In genomic region chr14:71206123-71206522, GRCh38 we compare ENCODE assay signal across 17 cellular contexts.
DNase-seq lines count a peak whose midpoint lies in the region; ATAC-seq and TF ChIP-seq lines count a peak whose summit lies in the region.
"Had no signal": no experiment of that assay in that cellular context is flagged by ENCODE, and none has a peak within 500 bp of the region (broad histone marks: within the 10 kb centered on the region; RNA-seq: fewer than 3 reads in every experiment).

No MANE protein-coding gene starts in this region.

- no peak overlapping the region for H3K4me3 Mint-ChIP-seq in activated T-helper 17 cell treated with anti-CD3 and anti-CD28 coated beads, Interleukin-2, amount 50 U/mL, for 72 hours

- H2BK120ac ChIP-seq in mesenchymal stem cell (ENCODE audit: low read depth, low read length), result no peak overlapping the region

- TF ChIP-seq CTCF in thoracic aorta (IDR thresholded peaks at IDR 0.05), result no peak

- H3K27me3 ChIP-seq in mesenchymal stem cell (ENCODE audit: control insufficient read depth in 1 of 2, insufficient read depth in 1 of 2, low read length in 2 of 2) (peaks cover 0 to 24% of the 10 kb centered on the region in 2 experiments), thoracic aorta (replicated peaks; ENCODE audit: insufficient read depth) (no peaks in the 10 kb centered on the region), H7 (ENCODE audit: control insufficient read depth, insufficient read depth, low read length) (no peaks in the 10 kb centered on the region; the same call in 1 of the 2 replicates)

- H3K79me1 ChIP-seq in mesenchymal stem cell (replicated peaks; ENCODE audit: low read length, poor library complexity, severe bottlenecking), result no peaks in the 10 kb centered on the region

- H3K9me3 ChIP-seq in mesenchymal stem cell (ENCODE audit: control insufficient read depth, low read length), result no peaks in the 10 kb centered on the region
- H3K9me3 ChIP-seq in thoracic aorta, result no peaks in the 10 kb centered on the region

- no peak overlapping the region for H2AFZ ChIP-seq in mesenchymal stem cell (ENCODE audit: low read depth, low read length)

- no peak overlapping the region for H3K23ac ChIP-seq in mesenchymal stem cell (ENCODE audit: low read length in 2 of 2)

- peaks cover 7% of the 10 kb centered on the region for H3K9me3 Mint-ChIP-seq in activated T-helper 17 cell treated with anti-CD3 and anti-CD28 coated beads, Interleukin-2, amount 50 U/mL, for 72 hours

- H3K36me3 Mint-ChIP-seq in activated T-helper 17 cell treated with anti-CD3 and anti-CD28 coated beads, Interleukin-2, amount 50 U/mL, for 72 hours (ENCODE audit: low read depth), result no peaks in the 10 kb centered on the region

- peak overlapping the region; percentile 64 for H3K9ac ChIP-seq in mesenchymal stem cell (ENCODE audit: low read length)

- H3K4me1 Mint-ChIP-seq in activated T-helper 17 cell treated with anti-CD3 and anti-CD28 coated beads, Interleukin-2, amount 50 U/mL, for 72 hours, result no peaks in the 10 kb centered on the region

- H3K27ac Mint-ChIP-seq in activated T-helper 17 cell treated with anti-CD3 and anti-CD28 coated beads, Interleukin-2, amount 50 U/mL, for 72 hours, result no peak overlapping the region

- H2BK5ac ChIP-seq in mesenchymal stem cell (ENCODE audit: low read depth, low read length, poor library complexity, severe bottlenecking), result no peak overlapping the region

- no peak overlapping the region for H3K14ac ChIP-seq in mesenchymal stem cell (ENCODE audit: low read length in 2 of 2)

- no peak overlapping the region for H2AK5ac ChIP-seq in mesenchymal stem cell (ENCODE audit: low read length, severe bottlenecking)

- H3K4me2 ChIP-seq in mesenchymal stem cell (ENCODE audit: low read length, poor library complexity, severe bottlenecking), result no peak overlapping the region

- H4K91ac ChIP-seq in mesenchymal stem cell (ENCODE audit: low read length), result no peak overlapping the region

- H3K4me1 ChIP-seq in mesenchymal stem cell (ENCODE audit: control insufficient read depth, insufficient read depth, low read depth, low read length) (no peaks in the 10 kb centered on the region), thoracic aorta (ENCODE audit: control insufficient read depth in 1 of 2, low read depth in 2 of 2) (peaks cover 0 to 14% of the 10 kb centered on the region in 2 donors)

- no peak overlapping the region for H3K18ac ChIP-seq in mesenchymal stem cell (ENCODE audit: low read depth in 1 of 2, low read length in 2 of 2)

- H3K4me3 ChIP-seq in mesenchymal stem cell (ENCODE audit: insufficient read depth in 1 of 2, low read depth in 1 of 2, low read length in 2 of 2), result no peak overlapping the region
- no peak overlapping the region for H3K4me3 ChIP-seq in thoracic aorta
- no peak overlapping the region for H3K4me3 ChIP-seq in H7 (ENCODE audit: insufficient read depth, low read depth, low read length)

- H4K8ac ChIP-seq in mesenchymal stem cell (ENCODE audit: low read length), result no peak overlapping the region

- DNase-seq in HT1080 (ENCODE audit: low read depth), result peak; percentile 22
- no peak for DNase-seq in mesenchymal stem cell
- no peak for DNase-seq in thoracic aorta (ENCODE audit: low spot score)
- no peak for DNase-seq in H7
- no peak for DNase-seq in C1 segment of cervical spinal cord (lab: John Stamatoyannopoulos, UW)
- DNase-seq: AML-193, COR-L47, DMS79 treated with DMSO at 0.1 percent for 48 hours, Karpas-422, NCI-H187 treated with DMSO at 0.1 percent for 48 hours, NCI-H2107, NCI-H526 treated with DMSO at 0.1 percent for 48 hours, OCI-M1 had no signal

- H3K36me3 ChIP-seq in mesenchymal stem cell (ENCODE audit: control insufficient read depth in 1 of 2, insufficient read depth in 2 of 2, low read depth in 1 of 2, low read length in 2 of 2) (no peaks in the 10 kb centered on the region), thoracic aorta (no peaks in the 10 kb centered on the region), H7 (replicated peaks; ENCODE audit: control insufficient read depth, insufficient read depth, low read length) (no peaks in the 10 kb centered on the region)

- H3K27me3 Mint-ChIP-seq in activated T-helper 17 cell treated with anti-CD3 and anti-CD28 coated beads, Interleukin-2, amount 50 U/mL, for 72 hours, result peaks cover 5% of the 10 kb centered on the region

- H3K27ac ChIP-seq in mesenchymal stem cell (ENCODE audit: low read length, poor library complexity, severe bottlenecking) (no peak overlapping the region), thoracic aorta (peak overlapping the region; percentile 20 to 60)
- H3K27ac ChIP-seq: C4-2B had no signal

- ATAC-seq in activated T-helper 17 cell treated with anti-CD3 and anti-CD28 coated beads, Interleukin-2, amount 50 U/mL, for 72 hours (replicated peaks), result peak; percentile 64
- no peak for ATAC-seq in thoracic aorta (ENCODE audit: insufficient number of reproducible peaks, low FRiP score, low read depth)
- no peak for ATAC-seq in GM18909 (IDR thresholded peaks at IDR 0.05; ENCODE audit: poor library complexity, unreplicated experiment)
- no peak for ATAC-seq in GM21381 (IDR thresholded peaks at IDR 0.05; ENCODE audit: unreplicated experiment)

- H2BK15ac ChIP-seq in mesenchymal stem cell (ENCODE audit: low read depth, poor library complexity, severe bottlenecking), result no peak overlapping the region

- WGBS in mesenchymal stem cell, result 100% methylated on average over 1 of the region's 2 CpGs

- no peak overlapping the region for H2BK12ac ChIP-seq in mesenchymal stem cell (ENCODE audit: low read length in 2 of 2)

- H3K4ac ChIP-seq in mesenchymal stem cell (ENCODE audit: low read depth in 1 of 2, low read length in 2 of 2), result no peak overlapping the region
